Comparison of ENCODE assay signal across 1 cellular context in the genomic region with DNA sequence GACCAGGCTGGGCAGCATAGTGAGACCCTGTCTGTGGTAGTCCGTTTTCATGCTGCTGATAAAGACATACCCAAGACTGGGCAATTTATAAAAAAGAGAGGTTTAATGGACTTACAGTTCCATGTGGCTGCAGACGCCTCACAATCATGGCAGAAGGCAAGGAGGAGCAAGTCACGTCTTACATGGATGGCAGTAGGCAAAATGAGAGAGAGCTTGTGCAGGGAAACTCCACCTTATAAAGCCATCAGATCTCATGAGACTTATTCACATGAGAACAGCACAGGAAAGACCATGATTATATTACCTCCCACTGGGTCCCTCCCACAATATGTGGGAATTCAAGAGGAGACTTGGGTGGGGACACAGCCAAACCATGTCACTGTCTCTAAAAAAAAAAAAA.
TF ChIP-seq lines count a peak whose summit lies in the region.

No MANE protein-coding gene starts in this region.

TF ChIP-seq in K562, 482 proteins besides CTCF, POLR2A, EP300 and RAD21:
- TF ChIP-seq TRIM24 (IDR thresholded peaks at IDR 0.05) (0 out of 4 replicates have a peak, but pooled peaks of 1 of the 2 experiments have one; percentile 36), TRIM28 (IDR thresholded peaks at IDR 0.05) (peak; percentile 42; the same call in 1 of the 2 replicates), CBX1 (IDR thresholded peaks at IDR 0.05; ENCODE audit: low read depth) (0 out of 2 replicates have a peak, but pooled peaks have one; percentile 3), ZNF431 (CRISPR knock-in tag; IDR thresholded peaks at IDR 0.05) (peak; percentile 98), CBX3 (IDR thresholded peaks at IDR 0.05; ENCODE audit: borderline replicate concordance in 1 of 2, low read length in 2 of 2) (peak in 1 of 2 experiments; percentile 81; a peak in 1 of 3 replicates), CBX5 (IDR thresholded peaks at IDR 0.05; ENCODE audit: borderline replicate concordance, low read depth) (peak; percentile 70; the same call in 1 of the 2 replicates)
- TF ChIP-seq, protein P1, sequence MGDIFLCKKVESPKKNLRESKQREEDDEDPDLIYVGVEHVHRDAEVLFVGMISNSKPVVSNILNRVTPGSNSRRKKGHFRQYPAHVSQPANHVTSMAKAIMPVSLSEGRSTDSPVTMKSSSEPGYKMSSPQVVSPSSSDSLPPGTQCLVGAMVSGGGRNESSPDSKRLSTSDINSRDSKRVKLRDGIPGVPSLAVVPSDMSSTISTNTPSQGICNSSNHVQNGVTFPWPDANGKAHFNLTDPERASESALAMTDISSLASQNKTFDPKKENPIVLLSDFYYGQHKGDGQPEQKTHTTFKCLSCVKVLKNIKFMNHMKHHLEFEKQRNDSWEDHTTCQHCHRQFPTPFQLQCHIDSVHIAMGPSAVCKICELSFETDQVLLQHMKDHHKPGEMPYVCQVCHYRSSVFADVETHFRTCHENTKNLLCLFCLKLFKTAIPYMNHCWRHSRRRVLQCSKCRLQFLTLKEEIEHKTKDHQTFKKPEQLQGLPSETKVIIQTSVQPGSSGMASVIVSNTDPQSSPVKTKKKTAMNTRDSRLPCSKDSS (IDR thresholded peaks at IDR 0.05; ENCODE audit: low read depth, partially characterized antibody), result peak; percentile 77
